17 cellular contexts compared by ENCODE assay signal in genomic region chr12:42534184-42534838, GRCh38. TPM values are rescaled to one million over a fixed set of nuclear protein-coding genes. Genes with fewer than 3 reads are reported as not detected.
A peak's percentile ranks its signal among the peaks of the same experiment; 100 is the strongest.
DNase-seq lines count a peak whose midpoint lies in the region; ATAC-seq and TF ChIP-seq lines count a peak whose summit lies in the region.
"Had no signal": no experiment of that assay in that cellular context is flagged by ENCODE, and none has a peak within 500 bp of the region (broad histone marks: within the 10 kb centered on the region; RNA-seq: fewer than 3 reads in every experiment).

No MANE protein-coding gene starts in this region.

- H3K27ac Mint-ChIP-seq in nephron progenitor cell (peak overlapping the region; percentile 1), immature natural killer cell (no peak overlapping the region)
- H3K27ac Mint-ChIP-seq: CD4-positive, alpha-beta memory T cell; HFFc6 had no signal

- H3K27me3 ChIP-seq in heart right ventricle (no peaks in the 10 kb centered on the region), uterus (no peaks in the 10 kb centered on the region)
- H3K27me3 ChIP-seq: BE2C had no signal

- in situ Hi-C loops in ACHN (cut with HindIII; ENCODE audit: low pct_ligation_motif_present, low pct_unique_long_range_greater_than_20kb, low sequenced_read_pairs), result no loop called here

- H3K36me3 Mint-ChIP-seq in nephron progenitor cell (ENCODE audit: low read depth) (peaks cover 16% of the 10 kb centered on the region), immature natural killer cell (no peaks in the 10 kb centered on the region)
- H3K36me3 Mint-ChIP-seq: CD4-positive, alpha-beta memory T cell had no signal

- H3K4me3 Mint-ChIP-seq in nephron progenitor cell (no peak overlapping the region), immature natural killer cell (no peak overlapping the region)
- H3K4me3 Mint-ChIP-seq: CD4-positive, alpha-beta memory T cell; HFFc6 had no signal

- H3K9me3 Mint-ChIP-seq in nephron progenitor cell, result no peaks in the 10 kb centered on the region
- no peaks in the 10 kb centered on the region for H3K9me3 Mint-ChIP-seq in immature natural killer cell
- H3K9me3 Mint-ChIP-seq: HFFc6 had no signal

- TF ChIP-seq CTCF in heart right ventricle (IDR thresholded peaks at IDR 0.05) (no peak), nephron progenitor cell (IDR thresholded peaks at IDR 0.05) (no peak), uterus (IDR thresholded peaks at IDR 0.05) (no peak)

- TF ChIP-seq POLR2A in uterus (IDR thresholded peaks at IDR 0.05), result no peak

- H3K9me3 ChIP-seq in heart right ventricle (no peaks in the 10 kb centered on the region), uterus (no peaks in the 10 kb centered on the region)
- H3K9me3 ChIP-seq: BE2C had no signal

- intact Hi-C loops in heart right ventricle (cut with DNase I) (no loop called here), uterus (cut with DNase I; ENCODE audit: low total_unique reads) (no loop called here)

- DNase-seq in ACHN, result peak; percentile 38
- DNase-seq in brain pericyte (ENCODE audit: low read depth, low spot score), result peak; percentile 5
- DNase-seq in heart right ventricle, result peak in 1 of 2 donors; percentile 19
- no peak for DNase-seq in nephron progenitor cell
- DNase-seq in ureter (ENCODE audit: low spot score), result no peak
- no peak for DNase-seq in immature natural killer cell
- no peak for DNase-seq in uterus
- DNase-seq: BE2C; CD4-positive, alpha-beta memory T cell; DMS153; DMS79 treated with DMSO at 0.1 percent for 48 hours; EL; HCEC 1CT; HFFc6 had no signal

- H3K4me1 Mint-ChIP-seq in nephron progenitor cell (no peaks in the 10 kb centered on the region), immature natural killer cell (no peaks in the 10 kb centered on the region)
- H3K4me1 Mint-ChIP-seq: CD4-positive, alpha-beta memory T cell had no signal

- H3K4me3 ChIP-seq in heart right ventricle, result no peak overlapping the region
- H3K4me3 ChIP-seq in uterus, result no peak overlapping the region

- H3K36me3 ChIP-seq in heart right ventricle (no peaks in the 10 kb centered on the region), uterus (no peaks in the 10 kb centered on the region)

- WGBS in heart right ventricle, 2 donors, result 72 to 83% methylated on average over 4 of the region's 4 CpGs

- H3K27ac ChIP-seq in heart right ventricle, result no peak overlapping the region
- no peak overlapping the region for H3K27ac ChIP-seq in uterus
- H3K27ac ChIP-seq: C4-2B, HL-60 had no signal

- no peaks in the 10 kb centered on the region for H3K27me3 Mint-ChIP-seq in nephron progenitor cell (ENCODE audit: low read depth, poor library complexity)
- peaks cover 0 to 2% (median 0%) of the 10 kb centered on the region in 3 donors for H3K27me3 Mint-ChIP-seq in immature natural killer cell (ENCODE audit: low read depth in 3 of 3)

- ATAC-seq in heart right ventricle, result peak in 6 of 8 donors; percentile 56 to 84 (median 74)
- no peak for ATAC-seq in GM21825 (IDR thresholded peaks at IDR 0.05; ENCODE audit: unreplicated experiment)

- H3K4me1 ChIP-seq in heart right ventricle (peaks cover 0 to 15% (median 5%) of the 10 kb centered on the region in 9 donors), uterus (peaks cover 0 to 7% of the 10 kb centered on the region in 2 donors)

RNA-seq across cellular contexts. Expression of gene PRICKLE1, which starts 55.2 kb away (rescaled TPM):
- 10 to 100 TPM; 12.9 to 36.9 (median 18.4) TPM for total RNA-seq in heart right ventricle
- 1 to 10 TPM; 2.9 to 3.7 TPM for polyA plus RNA-seq in heart right ventricle
- total RNA-seq in ureter, result 10.2 TPM
- under 1 TPM in 2 of 3 donors, not detected in 1; 0.08 to 0.38 TPM for polyA plus RNA-seq in immature natural killer cell
- 10 to 100 TPM in 3 of 4 donors, 1 to 10 TPM in 1; 5.9 to 61.4 (median 28.4) TPM for total RNA-seq in uterus
- total RNA-seq: CD4-positive, alpha-beta memory T cell had no signal
- polyA plus RNA-seq: CD4-positive, alpha-beta memory T cell had no signal

Comparison
In these comparisons a context has a peak if more than half of its experiments do, and no peak if none do; other contexts are left out.
1. DNase-seq: peak in ACHN (single experiment) and brain pericyte (single experiment); none in nephron progenitor cell (single experiment), ureter (single experiment), immature natural killer cell (0 of 3) and uterus (0 of 2).